8 cellular contexts compared by ENCODE assay signal in the genomic region with DNA sequence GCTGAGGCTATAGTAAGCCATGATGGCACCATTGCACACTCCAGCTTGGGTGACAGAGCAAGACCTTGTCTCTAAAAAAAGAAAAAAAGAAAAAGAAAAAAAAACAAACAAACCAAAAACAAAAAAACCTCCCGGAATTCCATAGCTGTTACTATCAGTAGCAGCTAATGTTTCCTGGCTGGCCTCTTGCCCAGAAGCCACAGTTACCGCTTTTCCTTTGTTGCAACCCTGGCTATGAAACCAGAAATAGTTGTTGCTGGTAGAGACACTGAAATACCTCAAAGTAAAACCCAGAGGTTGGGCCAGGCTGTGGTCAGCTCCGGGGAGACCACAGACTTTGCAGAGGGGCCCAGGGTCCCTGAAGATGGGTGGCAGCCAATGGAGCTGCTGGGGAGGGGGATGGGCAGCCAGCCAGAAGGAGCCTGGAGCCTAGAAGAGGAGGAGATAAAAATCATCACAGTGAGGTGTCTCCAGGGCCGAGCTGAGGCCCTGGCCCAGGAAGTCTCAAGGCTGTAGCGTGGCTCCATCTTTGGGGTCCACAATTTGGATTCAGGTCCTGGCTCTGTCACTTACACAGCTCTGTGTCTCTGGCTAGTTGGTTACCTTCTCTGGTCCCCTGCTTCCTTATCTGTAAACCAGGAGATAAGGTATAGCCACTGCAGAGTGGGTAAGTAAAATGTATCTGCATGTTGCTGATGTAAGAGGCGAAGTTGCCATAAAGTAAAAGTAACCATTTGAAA. TPM values are rescaled to one million over a fixed set of nuclear protein-coding genes. Genes with fewer than 3 reads are reported as not detected.
DNase-seq lines count a peak whose midpoint lies in the region; ATAC-seq, FAIRE-seq and TF ChIP-seq lines count a peak whose summit lies in the region.

No MANE protein-coding gene starts in this region.

- no peak overlapping the region for H3K27ac ChIP-seq in stomach smooth muscle (ENCODE audit: low read length)

- H3K9ac ChIP-seq in stomach smooth muscle (ENCODE audit: low read length in 2 of 2): peak overlapping the region in 1 of 2 donors; percentile 5

- no peaks in the 10 kb centered on the region for H3K36me3 ChIP-seq in BE2C
- H3K36me3 ChIP-seq in stomach smooth muscle (ENCODE audit: control insufficient read depth in 2 of 2, insufficient read depth in 2 of 2, low read length in 2 of 2): no peaks in the 10 kb centered on the region

- H3K4me3 ChIP-seq in BE2C (ENCODE audit: low read depth, low read length) (no peak overlapping the region), stomach smooth muscle (ENCODE audit: low read length in 2 of 2) (peak overlapping the region; percentile 13 to 22)

- no peaks in the 10 kb centered on the region for H3K9me3 ChIP-seq in BE2C
- no peaks in the 10 kb centered on the region for H3K9me3 ChIP-seq in stomach smooth muscle (ENCODE audit: control insufficient read depth in 2 of 2, low read length in 2 of 2)

- ATAC-seq in left lobe of liver: peak; percentile 21
- ATAC-seq in HG02623 (IDR thresholded peaks at IDR 0.05; ENCODE audit: unreplicated experiment): no peak

- peak; percentile 62 for DNase-seq in BE2C
- peak; percentile 79 for DNase-seq in HPDE6-E6E7 (ENCODE audit: extremely low spot score)
- peak; percentile 91 for DNase-seq in RCC 7860 (ENCODE audit: low spot score)
- DNase-seq in cerebellar cortex (ENCODE audit: low spot score): peak; percentile 54
- peak; percentile 74 for DNase-seq in left lobe of liver (ENCODE audit: low spot score)
- no peak for DNase-seq in NCI-H187 (lab: John Stamatoyannopoulos, UW)

- H3K4me1 ChIP-seq in BE2C (peaks cover 13% of the 10 kb centered on the region), stomach smooth muscle (ENCODE audit: control insufficient read depth, insufficient read depth, low read length) (peaks cover 19% of the 10 kb centered on the region)

- TF ChIP-seq CTCF in BE2C (IDR thresholded peaks at IDR 0.05; ENCODE audit: low read depth, low read length): no peak

- FAIRE-seq in RCC 7860 (lab: Jason Lieb, UNC): peak; percentile 94

- H3K27me3 ChIP-seq in BE2C: no peaks in the 10 kb centered on the region
- H3K27me3 ChIP-seq in stomach smooth muscle (ENCODE audit: control insufficient read depth in 1 of 2, insufficient read depth in 2 of 2, low read length in 2 of 2): no peaks in the 10 kb centered on the region

RNA-seq across cellular contexts. Expression of a gene that starts 3.4 kb away (rescaled TPM):
- polyA plus RNA-seq in BE2C (2012; ENCODE audit: insufficient read depth, insufficient read length, low read depth): 32.0 TPM
- total RNA-seq in left lobe of liver: 8.2 TPM

RNA-seq across cellular contexts. Expression of a gene that starts 45.4 kb away (rescaled TPM):
- polyA plus RNA-seq in BE2C (2012; ENCODE audit: insufficient read depth, insufficient read length, low read depth): 422 TPM
- total RNA-seq in left lobe of liver: 62.6 TPM

Comparison
In these comparisons a context has a peak if more than half of its experiments do, and no peak if none do; other contexts are left out.
1. DNase-seq: peak in BE2C (single experiment), HPDE6-E6E7 (single experiment), RCC 7860 (single experiment), cerebellar cortex (single experiment) and left lobe of liver (single experiment); none in NCI-H187 (0 of 2).